ENCODE assay signal across 28 cellular contexts in genomic region chr1:244316407-244316806, GRCh38.
A peak's percentile ranks its signal among the peaks of the same experiment; 100 is the strongest.
DNase-seq lines count a peak whose midpoint lies in the region; ATAC-seq and TF ChIP-seq lines count a peak whose summit lies in the region.
"Had no signal": no experiment of that assay in that cellular context is flagged by ENCODE, and none has a peak within 500 bp of the region (broad histone marks: within the 10 kb centered on the region; RNA-seq: fewer than 3 reads in every experiment).

No MANE protein-coding gene starts in this region.

- H3K4me3 Mint-ChIP-seq in activated CD8-positive, alpha-beta T cell treated with anti-CD3 and anti-CD28 coated beads, Interleukin-2, amount 10 ng/mL, durations not matched to agents 7 days and 5 days = no peak overlapping the region
- H3K4me3 Mint-ChIP-seq in activated CD8-positive, alpha-beta T cell treated with anti-CD3 and anti-CD28 coated beads for 36 hours = no peak overlapping the region
- no peak overlapping the region for H3K4me3 Mint-ChIP-seq in nephron progenitor cell
- H3K4me3 Mint-ChIP-seq: activated naive CD4-positive, alpha-beta T cell treated with anti-CD3 and anti-CD28 coated beads, Interleukin-2, amount 50 U/mL, for 24 hours; activated T-helper 17 cell treated with anti-CD3 and anti-CD28 coated beads, Interleukin-2, amount 50 U/mL, for 72 hours; CD4-positive, alpha-beta memory T cell; memory B cell; T-helper 2 cell treated with Interferon-gamma antibody and Interleukin-4, amounts not matched to agents 5 μg/mL and 100 μg/mL, for 36 hours had no signal

- no peak overlapping the region for H2BK5ac ChIP-seq in neuronal stem cell (ENCODE audit: low read length)

- H3K27me3 ChIP-seq in adipocyte (replicated peaks; ENCODE audit: control insufficient read depth, insufficient read depth, low read length) (no peaks in the 10 kb centered on the region), neuronal stem cell (ENCODE audit: control insufficient read depth in 3 of 3, insufficient read depth in 3 of 3, low read depth in 1 of 3, low read length in 3 of 3) (no peaks in the 10 kb centered on the region), gastroesophageal sphincter (no peaks in the 10 kb centered on the region)
- H3K27me3 ChIP-seq: cardiac muscle cell, tibial nerve had no signal

- intact Hi-C loops in activated CD8-positive, alpha-beta T cell treated with anti-CD3 and anti-CD28 coated beads for 36 hours (cut with micrococcal nuclease) = no loop called here

- H3K4me3 ChIP-seq in adipocyte (ENCODE audit: low read length) = no peak overlapping the region
- no peak overlapping the region for H3K4me3 ChIP-seq in neuronal stem cell (ENCODE audit: low read length in 2 of 2)
- H3K4me3 ChIP-seq in gastroesophageal sphincter = no peak overlapping the region
- H3K4me3 ChIP-seq: cardiac muscle cell, psoas muscle, tibial nerve had no signal

- no peak overlapping the region for H3K27ac Mint-ChIP-seq in activated CD8-positive, alpha-beta T cell treated with anti-CD3 and anti-CD28 coated beads, Interleukin-2, amount 10 ng/mL, durations not matched to agents 7 days and 5 days
- H3K27ac Mint-ChIP-seq in activated CD8-positive, alpha-beta T cell treated with anti-CD3 and anti-CD28 coated beads for 36 hours = no peak overlapping the region
- H3K27ac Mint-ChIP-seq in nephron progenitor cell = no peak overlapping the region
- H3K27ac Mint-ChIP-seq: activated naive CD4-positive, alpha-beta T cell treated with anti-CD3 and anti-CD28 coated beads, Interleukin-2, amount 50 U/mL, for 24 hours; activated T-helper 17 cell treated with anti-CD3 and anti-CD28 coated beads, Interleukin-2, amount 50 U/mL, for 72 hours; memory B cell; T-helper 2 cell treated with Interferon-gamma antibody and Interleukin-4, amounts not matched to agents 5 μg/mL and 100 μg/mL, for 36 hours had no signal

- POLR2A ChIA-PET in activated CD8-positive, alpha-beta T cell treated with anti-CD3 and anti-CD28 coated beads, Interleukin-2, amount 10 ng/mL, durations not matched to agents 7 days and 5 days (lab: Charles Lee) = interaction anchor here (0.6 kb wide), 1 partner anchor 289 kb away, joined by 3 read pairs; no protein-coding TSS in a partner anchor
- POLR2A ChIA-PET in activated CD8-positive, alpha-beta T cell treated with anti-CD3 and anti-CD28 coated beads for 36 hours (lab: Charles Lee) = no interaction called here

- H3K4ac ChIP-seq in neuronal stem cell (ENCODE audit: low read length) = no peak overlapping the region

- no peaks in the 10 kb centered on the region for H3K79me1 ChIP-seq in neuronal stem cell (ENCODE audit: low read depth, low read length)

- WGBS in neuronal stem cell (ENCODE audit: extremely low coverage in 2 of 2, insufficient read length in 2 of 2, insufficient replicate concordance in 1 of 2), 2 donors = no CpG with 5 or more reads among the region's 6 CpGs
- WGBS in gastroesophageal sphincter (ENCODE audit: low coverage in 1 of 2), 2 donors = 40 to 87% methylated on average over 3 to 5 of the region's 6 CpGs

- H3K9me3 ChIP-seq in adipocyte (ENCODE audit: control insufficient read depth, low read length) = no peaks in the 10 kb centered on the region
- no peaks in the 10 kb centered on the region for H3K9me3 ChIP-seq in neuronal stem cell (replicated peaks in 1 of 2; ENCODE audit: control insufficient read depth in 2 of 2, insufficient read depth in 1 of 2, low read depth in 1 of 2, low read length in 2 of 2)
- H3K9me3 ChIP-seq in gastroesophageal sphincter = no peaks in the 10 kb centered on the region
- H3K9me3 ChIP-seq: psoas muscle, tibial nerve had no signal

- CTCF ChIA-PET in activated CD8-positive, alpha-beta T cell treated with anti-CD3 and anti-CD28 coated beads, Interleukin-2, amount 10 ng/mL, durations not matched to agents 7 days and 5 days (lab: Charles Lee) = no interaction called here
- CTCF ChIA-PET in activated CD8-positive, alpha-beta T cell treated with anti-CD3 and anti-CD28 coated beads for 36 hours (lab: Charles Lee) = no interaction called here

- no peak overlapping the region for H4K8ac ChIP-seq in neuronal stem cell (ENCODE audit: low read depth, low read length)

- no peak overlapping the region for H3K18ac ChIP-seq in neuronal stem cell (ENCODE audit: low read length)

- H3K4me1 ChIP-seq in adipocyte (ENCODE audit: control insufficient read depth, insufficient read depth, low read length) (peaks cover 21% of the 10 kb centered on the region), neuronal stem cell (ENCODE audit: control insufficient read depth in 2 of 2, insufficient read depth in 1 of 2, low read depth in 1 of 2, low read length in 2 of 2) (peaks cover 0 to 4% of the 10 kb centered on the region in 2 donors), gastroesophageal sphincter (no peaks in the 10 kb centered on the region)
- H3K4me1 ChIP-seq: psoas muscle, tibial nerve had no signal

- no peak for TF ChIP-seq CTCF in activated CD8-positive, alpha-beta T cell treated with anti-CD3 and anti-CD28 coated beads for 36 hours (IDR thresholded peaks at IDR 0.05)
- no peak for TF ChIP-seq CTCF in nephron progenitor cell (IDR thresholded peaks at IDR 0.05)
- TF ChIP-seq CTCF in gastroesophageal sphincter (IDR thresholded peaks at IDR 0.05) = no peak

- H3K23ac ChIP-seq in neuronal stem cell (ENCODE audit: low read depth, low read length, poor library complexity) = no peak overlapping the region

- TF ChIP-seq EP300 in gastroesophageal sphincter (IDR thresholded peaks at IDR 0.05) = no peak

- ATAC-seq in activated CD8-positive, alpha-beta T cell treated with anti-CD3 and anti-CD28 coated beads, Interleukin-2, amount 10 ng/mL, durations not matched to agents 7 days and 5 days = no peak
- ATAC-seq in activated CD8-positive, alpha-beta T cell treated with anti-CD3 and anti-CD28 coated beads for 36 hours = no peak
- ATAC-seq in HG02571 (IDR thresholded peaks at IDR 0.05; ENCODE audit: unreplicated experiment) = no peak
- no peak for ATAC-seq in gastroesophageal sphincter
- ATAC-seq: activated T-helper 17 cell treated with anti-CD3 and anti-CD28 coated beads, Interleukin-2, amount 50 U/mL, for 72 hours; left lobe of liver; psoas muscle; sciatic nerve had no signal

- peaks cover 25% of the 10 kb centered on the region for H3K4me1 Mint-ChIP-seq in activated CD8-positive, alpha-beta T cell treated with anti-CD3 and anti-CD28 coated beads, Interleukin-2, amount 10 ng/mL, durations not matched to agents 7 days and 5 days (ENCODE audit: low read depth)
- H3K4me1 Mint-ChIP-seq in activated CD8-positive, alpha-beta T cell treated with anti-CD3 and anti-CD28 coated beads for 36 hours (ENCODE audit: low read depth) = peaks cover 17% of the 10 kb centered on the region
- peaks cover 23% of the 10 kb centered on the region for H3K4me1 Mint-ChIP-seq in nephron progenitor cell

- no peak overlapping the region for H2BK12ac ChIP-seq in neuronal stem cell (ENCODE audit: low read length)

- H2BK120ac ChIP-seq in neuronal stem cell (ENCODE audit: low read depth, low read length) = no peak overlapping the region

- H3K36me3 ChIP-seq in adipocyte (ENCODE audit: control insufficient read depth, insufficient read depth, low read length, severe bottlenecking) = no peaks in the 10 kb centered on the region
- H3K36me3 ChIP-seq in neuronal stem cell (replicated peaks in 1 of 2; ENCODE audit: control insufficient read depth in 2 of 2, insufficient read depth in 2 of 2, low read length in 2 of 2) = no peaks in the 10 kb centered on the region
- no peaks in the 10 kb centered on the region for H3K36me3 ChIP-seq in gastroesophageal sphincter
- H3K36me3 ChIP-seq: cardiac muscle cell, tibial nerve had no signal

- H3K9ac ChIP-seq in adipocyte (ENCODE audit: low read length) = no peak overlapping the region
- H3K9ac ChIP-seq in neuronal stem cell (ENCODE audit: low read depth, low read length, poor library complexity) = no peak overlapping the region

- no peak overlapping the region for H2BK15ac ChIP-seq in neuronal stem cell (ENCODE audit: low read length)

- no peak for TF ChIP-seq POLR2A in gastroesophageal sphincter (IDR thresholded peaks at IDR 0.05)

- no peaks in the 10 kb centered on the region for H3K27me3 Mint-ChIP-seq in activated CD8-positive, alpha-beta T cell treated with anti-CD3 and anti-CD28 coated beads, Interleukin-2, amount 10 ng/mL, durations not matched to agents 7 days and 5 days (ENCODE audit: low read depth)
- H3K27me3 Mint-ChIP-seq in activated CD8-positive, alpha-beta T cell treated with anti-CD3 and anti-CD28 coated beads for 36 hours = no peaks in the 10 kb centered on the region
- no peaks in the 10 kb centered on the region for H3K27me3 Mint-ChIP-seq in nephron progenitor cell (ENCODE audit: low read depth, poor library complexity)
- H3K27me3 Mint-ChIP-seq: activated naive CD4-positive, alpha-beta T cell treated with anti-CD3 and anti-CD28 coated beads, Interleukin-2, amount 50 U/mL, for 24 hours; activated T-helper 17 cell treated with anti-CD3 and anti-CD28 coated beads, Interleukin-2, amount 50 U/mL, for 72 hours; CD4-positive, alpha-beta memory T cell; memory B cell had no signal

- peak; percentile 9 for DNase-seq in activated CD8-positive, alpha-beta T cell treated with anti-CD3 and anti-CD28 coated beads, Interleukin-2, amount 10 ng/mL, durations not matched to agents 7 days and 5 days
- no peak for DNase-seq in activated CD8-positive, alpha-beta T cell treated with anti-CD3 and anti-CD28 coated beads for 36 hours
- DNase-seq in adipocyte (ENCODE audit: low read depth) = peak; percentile 10
- DNase-seq in neuronal stem cell (ENCODE audit: low spot score) = no peak
- DNase-seq in GM19240 (ENCODE audit: insufficient read length, low spot score) = no peak
- DNase-seq in nephron progenitor cell = no peak
- DNase-seq: 8988T; activated CD4-positive, alpha-beta T cell treated with anti-CD3 and anti-CD28 coated beads for 1 hour; AML-193; anterior cingulate cortex; CD4-positive, alpha-beta memory T cell; NCI-H1417 treated with DMSO at 0.1 percent for 48 hours; NCI-H2081 treated with DMSO at 0.1 percent for 48 hours; NCI-H226; psoas muscle; SHP77 treated with DMSO at 0.1 percent for 48 hours; stimulated activated CD4-positive, alpha-beta T cell treated with anti-CD3 and anti-CD28 coated beads, Interleukin-4, amount 100 ng/mL, for 1 hour had no signal

- peak overlapping the region; percentile 3 for H2AFZ ChIP-seq in neuronal stem cell (ENCODE audit: low read length)

- H3K14ac ChIP-seq in neuronal stem cell (ENCODE audit: low read length) = no peak overlapping the region

- H3K9me3 Mint-ChIP-seq in activated CD8-positive, alpha-beta T cell treated with anti-CD3 and anti-CD28 coated beads, Interleukin-2, amount 10 ng/mL, durations not matched to agents 7 days and 5 days (ENCODE audit: insufficient read depth) = no peaks in the 10 kb centered on the region
- H3K9me3 Mint-ChIP-seq in activated CD8-positive, alpha-beta T cell treated with anti-CD3 and anti-CD28 coated beads for 36 hours = no peaks in the 10 kb centered on the region
- peaks cover 4% of the 10 kb centered on the region for H3K9me3 Mint-ChIP-seq in nephron progenitor cell
- H3K9me3 Mint-ChIP-seq: activated naive CD4-positive, alpha-beta T cell treated with anti-CD3 and anti-CD28 coated beads, Interleukin-2, amount 50 U/mL, for 24 hours; activated T-helper 17 cell treated with anti-CD3 and anti-CD28 coated beads, Interleukin-2, amount 50 U/mL, for 72 hours; memory B cell; T-helper 2 cell treated with Interferon-gamma antibody and Interleukin-4, amounts not matched to agents 5 μg/mL and 100 μg/mL, for 36 hours had no signal

- no peak overlapping the region for H2AK5ac ChIP-seq in neuronal stem cell (ENCODE audit: low read depth, low read length)

- H3K36me3 Mint-ChIP-seq in activated CD8-positive, alpha-beta T cell treated with anti-CD3 and anti-CD28 coated beads, Interleukin-2, amount 10 ng/mL, durations not matched to agents 7 days and 5 days (ENCODE audit: low read depth) = peaks cover 6% of the 10 kb centered on the region
- no peaks in the 10 kb centered on the region for H3K36me3 Mint-ChIP-seq in activated CD8-positive, alpha-beta T cell treated with anti-CD3 and anti-CD28 coated beads for 36 hours (ENCODE audit: low read depth)
- H3K36me3 Mint-ChIP-seq in nephron progenitor cell (ENCODE audit: low read depth) = no peaks in the 10 kb centered on the region
- H3K36me3 Mint-ChIP-seq: activated naive CD4-positive, alpha-beta T cell treated with anti-CD3 and anti-CD28 coated beads, Interleukin-2, amount 50 U/mL, for 24 hours; memory B cell had no signal

- H3K4me2 ChIP-seq in neuronal stem cell (ENCODE audit: insufficient read depth, low read length, poor library complexity, severe bottlenecking) = no peak overlapping the region

- H3K27ac ChIP-seq in neuronal stem cell (replicated peaks; ENCODE audit: low read length) (no peak overlapping the region), gastroesophageal sphincter (no peak overlapping the region)
- H3K27ac ChIP-seq: cardiac muscle cell, HL-60, psoas muscle, tibial nerve had no signal

- no peak overlapping the region for H4K91ac ChIP-seq in neuronal stem cell (ENCODE audit: low read depth, low read length, poor library complexity)

Comparison
In these comparisons a context has a peak if more than half of its experiments do, and no peak if none do; other contexts are left out.
1. DNase-seq: peak in activated CD8-positive, alpha-beta T cell treated with anti-CD3 and anti-CD28 coated beads, Interleukin-2, amount 10 ng/mL, durations not matched to agents 7 days and 5 days (single experiment) and adipocyte (single experiment); none in activated CD8-positive, alpha-beta T cell treated with anti-CD3 and anti-CD28 coated beads for 36 hours (single experiment), neuronal stem cell (single experiment), GM19240 (single experiment) and nephron progenitor cell (single experiment).